ENCODE assay signal across 26 cellular contexts in genomic region chr4:25368315-25368714, GRCh38. TPM values are rescaled to one million over a fixed set of nuclear protein-coding genes. Genes with fewer than 3 reads are reported as not detected.
A peak's percentile ranks its signal among the peaks of the same experiment; 100 is the strongest.
DNase-seq lines count a peak whose midpoint lies in the region; ATAC-seq and TF ChIP-seq lines count a peak whose summit lies in the region.
"Had no signal": no experiment of that assay in that cellular context is flagged by ENCODE, and none has a peak within 500 bp of the region (broad histone marks: within the 10 kb centered on the region; RNA-seq: fewer than 3 reads in every experiment).

No MANE protein-coding gene starts in this region.

- H3K27me3 Mint-ChIP-seq in activated CD4-positive, alpha-beta memory T cell treated with anti-CD3 and anti-CD28 coated beads, Interleukin-2, amount 10 ng/mL, durations not matched to agents 7 days and 5 days = no peaks in the 10 kb centered on the region
- H3K27me3 Mint-ChIP-seq in T-helper 2 cell treated with Interferon-gamma antibody and Interleukin-4, amounts not matched to agents 5 μg/mL and 100 μg/mL, for 36 hours (ENCODE audit: low read depth) = no peaks in the 10 kb centered on the region
- H3K27me3 Mint-ChIP-seq: CD4-positive, alpha-beta T cell had no signal

- H3K4me1 ChIP-seq in cardiac muscle cell (ENCODE audit: low read depth) (peaks cover 22% of the 10 kb centered on the region), mesendoderm (ENCODE audit: control insufficient read depth, low read depth, low read length) (no peaks in the 10 kb centered on the region), esophagus muscularis mucosa (no peaks in the 10 kb centered on the region)
- H3K4me1 ChIP-seq: BLaER1 had no signal

- no peak for TF ChIP-seq POLR2A in esophagus muscularis mucosa (IDR thresholded peaks at IDR 0.05; ENCODE audit: low read depth)

- H3K27ac Mint-ChIP-seq in activated CD4-positive, alpha-beta memory T cell treated with anti-CD3 and anti-CD28 coated beads, Interleukin-2, amount 10 ng/mL, durations not matched to agents 7 days and 5 days = no peak overlapping the region
- no peak overlapping the region for H3K27ac Mint-ChIP-seq in T-helper 2 cell treated with Interferon-gamma antibody and Interleukin-4, amounts not matched to agents 5 μg/mL and 100 μg/mL, for 36 hours
- H3K27ac Mint-ChIP-seq: CD4-positive, alpha-beta T cell; GM23338 had no signal

- no peak for ATAC-seq in Right ventricle myocardium superior (ENCODE audit: poor library complexity)
- no peak for ATAC-seq in HG02678 (IDR thresholded peaks at IDR 0.05; ENCODE audit: unreplicated experiment)
- ATAC-seq: GM23338, Panc1 had no signal

- no peak overlapping the region for H2BK120ac ChIP-seq in mesendoderm (ENCODE audit: low read depth, low read length)

- no peaks in the 10 kb centered on the region for H3K9me3 Mint-ChIP-seq in activated CD4-positive, alpha-beta memory T cell treated with anti-CD3 and anti-CD28 coated beads, Interleukin-2, amount 10 ng/mL, durations not matched to agents 7 days and 5 days
- no peaks in the 10 kb centered on the region for H3K9me3 Mint-ChIP-seq in T-helper 2 cell treated with Interferon-gamma antibody and Interleukin-4, amounts not matched to agents 5 μg/mL and 100 μg/mL, for 36 hours
- H3K9me3 Mint-ChIP-seq: CD4-positive, alpha-beta T cell; GM23338 had no signal

- H3K23ac ChIP-seq in mesendoderm (ENCODE audit: low read length) = no peak overlapping the region

- no peak overlapping the region for H4K8ac ChIP-seq in mesendoderm (ENCODE audit: low read depth, low read length)

- no peak overlapping the region for H3K9ac ChIP-seq in mesendoderm (ENCODE audit: low read length)
- H3K9ac ChIP-seq: BLaER1 had no signal

- H3K9me3 ChIP-seq in cardiac muscle cell (ENCODE audit: low read depth) = no peaks in the 10 kb centered on the region
- no peaks in the 10 kb centered on the region for H3K9me3 ChIP-seq in esophagus muscularis mucosa
- H3K9me3 ChIP-seq: BLaER1, Caco-2, HAP-1 had no signal

- no peak overlapping the region for H3K4ac ChIP-seq in mesendoderm (ENCODE audit: low read depth, low read length)

- H3K18ac ChIP-seq in mesendoderm (ENCODE audit: low read length) = no peak overlapping the region

- intact Hi-C loops in Right ventricle myocardium superior (cut with DNase I) (no loop called here), esophagus muscularis mucosa (cut with DNase I) (no loop called here)

- H3K27me3 ChIP-seq in cardiac muscle cell = no peaks in the 10 kb centered on the region
- H3K27me3 ChIP-seq in mesendoderm (ENCODE audit: insufficient read depth, low read length, poor library complexity) = no peaks in the 10 kb centered on the region
- H3K27me3 ChIP-seq in esophagus muscularis mucosa = no peaks in the 10 kb centered on the region
- H3K27me3 ChIP-seq: BLaER1 had no signal

- CTCF ChIA-PET in activated CD4-positive, alpha-beta memory T cell treated with anti-CD3 and anti-CD28 coated beads, Interleukin-2, amount 10 ng/mL, durations not matched to agents 7 days and 5 days (lab: Charles Lee) = interaction anchor here (1.0 to 8.1 kb wide), 11 partner anchors 8 to 388 kb away, joined by 3 to 75 read pairs (median 6); partner anchors contain the start of genes ANAPC4 and ZCCHC4

- no peak for TF ChIP-seq EP300 in esophagus muscularis mucosa (IDR thresholded peaks at IDR 0.05)

- no peak overlapping the region for H2BK5ac ChIP-seq in mesendoderm (ENCODE audit: low read length)

- no peaks in the 10 kb centered on the region for H3K79me2 ChIP-seq in mesendoderm (ENCODE audit: control insufficient read depth, insufficient read depth, low read length)

- H3K79me1 ChIP-seq in mesendoderm (ENCODE audit: low read length) = no peaks in the 10 kb centered on the region

- no peak overlapping the region for H2BK15ac ChIP-seq in mesendoderm (replicated peaks; ENCODE audit: low read depth)

- no peak overlapping the region for H3K4me3 Mint-ChIP-seq in activated CD4-positive, alpha-beta memory T cell treated with anti-CD3 and anti-CD28 coated beads, Interleukin-2, amount 10 ng/mL, durations not matched to agents 7 days and 5 days
- no peak overlapping the region for H3K4me3 Mint-ChIP-seq in T-helper 2 cell treated with Interferon-gamma antibody and Interleukin-4, amounts not matched to agents 5 μg/mL and 100 μg/mL, for 36 hours
- H3K4me3 Mint-ChIP-seq: CD4-positive, alpha-beta T cell; GM23338 had no signal

- H3K4me3 ChIP-seq in cardiac muscle cell (no peak overlapping the region), fibroblast of villous mesenchyme (ENCODE audit: low read depth, low read length) (no peak overlapping the region), mesendoderm (ENCODE audit: low read length) (no peak overlapping the region), esophagus muscularis mucosa (no peak overlapping the region)
- H3K4me3 ChIP-seq: BLaER1, GM23338, HAP-1 had no signal

- H3K4me1 Mint-ChIP-seq in activated CD4-positive, alpha-beta memory T cell treated with anti-CD3 and anti-CD28 coated beads, Interleukin-2, amount 10 ng/mL, durations not matched to agents 7 days and 5 days = no peaks in the 10 kb centered on the region
- no peaks in the 10 kb centered on the region for H3K4me1 Mint-ChIP-seq in T-helper 2 cell treated with Interferon-gamma antibody and Interleukin-4, amounts not matched to agents 5 μg/mL and 100 μg/mL, for 36 hours (ENCODE audit: low read depth)

- peaks cover 7% of the 10 kb centered on the region for H3K36me3 Mint-ChIP-seq in activated CD4-positive, alpha-beta memory T cell treated with anti-CD3 and anti-CD28 coated beads, Interleukin-2, amount 10 ng/mL, durations not matched to agents 7 days and 5 days (ENCODE audit: low read depth)
- H3K36me3 Mint-ChIP-seq in T-helper 2 cell treated with Interferon-gamma antibody and Interleukin-4, amounts not matched to agents 5 μg/mL and 100 μg/mL, for 36 hours (ENCODE audit: low read depth) = peaks cover 10% of the 10 kb centered on the region

- H3K56ac ChIP-seq in mesendoderm (ENCODE audit: low read length) = no peak overlapping the region

- H3K36me3 ChIP-seq in cardiac muscle cell (no peaks in the 10 kb centered on the region), mesendoderm (ENCODE audit: control insufficient read depth, insufficient read depth, low read length) (no peaks in the 10 kb centered on the region), esophagus muscularis mucosa (peaks cover 0 to 31% (median 19%) of the 10 kb centered on the region in 4 donors)
- H3K36me3 ChIP-seq: HAP-1 had no signal

- H2AK5ac ChIP-seq in mesendoderm (ENCODE audit: low read length) = no peak overlapping the region

- TF ChIP-seq CTCF in cardiac muscle cell (IDR thresholded peaks at IDR 0.05; ENCODE audit: low read depth, low read length) (no peak), fibroblast of villous mesenchyme (IDR thresholded peaks at IDR 0.05; ENCODE audit: insufficient read depth, low read depth, low read length) (no peak), esophagus muscularis mucosa (IDR thresholded peaks at IDR 0.05) (no peak)

- DNase-seq in cardiac muscle cell (ENCODE audit: low read depth in 1 of 2, low spot score in 1 of 2) = peak; percentile 12 to 36
- no peak for DNase-seq in Right ventricle myocardium superior
- DNase-seq in fibroblast of villous mesenchyme (ENCODE audit: low read depth) = peak; percentile 72
- DNase-seq in mesendoderm = peak; percentile 36
- DNase-seq in esophagus muscularis mucosa (ENCODE audit: extremely low spot score) = no peak
- DNase-seq in activated CD4-positive, alpha-beta memory T cell treated with anti-CD3 and anti-CD28 coated beads, Interleukin-2, amount 10 ng/mL, durations not matched to agents 7 days and 5 days = no peak
- DNase-seq in T-helper 2 cell treated with Interferon-gamma antibody and Interleukin-4, amounts not matched to agents 5 μg/mL and 100 μg/mL, for 36 hours (ENCODE audit: low spot score) = no peak
- DNase-seq: ACHN; CD4-positive, alpha-beta T cell; DMS 273 treated with DMSO at 0.1 percent for 48 hours; DND-41; IMR-90; Karpas-422; NCI-H1105 treated with DMSO at 0.1 percent for 48 hours; NCI-H1694 treated with DMSO at 0.1 percent for 48 hours; NCI-H2081 treated with DMSO at 0.1 percent for 48 hours; NCI-H2171 treated with DMSO at 0.1 percent for 48 hours; NCI-H524 treated with DMSO at 0.1 percent for 48 hours; NCI-H82 had no signal

- POLR2A ChIA-PET in activated CD4-positive, alpha-beta memory T cell treated with anti-CD3 and anti-CD28 coated beads, Interleukin-2, amount 10 ng/mL, durations not matched to agents 7 days and 5 days (lab: Charles Lee) = interaction anchor here (0.7 to 3.9 kb wide), 4 partner anchors 9 to 134 kb away, joined by 3 to 18 read pairs (median 10); partner anchors contain the start of genes ANAPC4, PI4K2B and ZCCHC4

- H4K5ac ChIP-seq in mesendoderm (ENCODE audit: low read length) = no peak overlapping the region

- WGBS in mesendoderm (ENCODE audit: extremely low coverage, insufficient coverage, low lambda C conversion rate) = no CpG with 5 or more reads among the region's 6 CpGs
- 86% methylated on average over 6 of the region's 6 CpGs for WGBS in esophagus muscularis mucosa

- H3K27ac ChIP-seq in cardiac muscle cell (peak overlapping the region; percentile 59), mesendoderm (ENCODE audit: low read depth, low read length) (no peak overlapping the region), esophagus muscularis mucosa (replicated peaks in 1 of 4) (no peak overlapping the region)
- H3K27ac ChIP-seq: 22Rv1, BLaER1 had no signal

- H3K4me2 ChIP-seq in mesendoderm (ENCODE audit: low read length) = no peak overlapping the region
- H3K4me2 ChIP-seq: BLaER1, GM23338 had no signal

RNA-seq across cellular contexts. Expression of gene ANAPC4, which starts 8.7 kb away (rescaled TPM):
- total RNA-seq in cardiac muscle cell (20.6 and 20.8 TPM in 2 replicates), Right ventricle myocardium superior (11.5 TPM), fibroblast of villous mesenchyme (25.4 and 27.6 TPM in 2 replicates), esophagus muscularis mucosa (10 to 100 TPM; 17.2 to 25.3 (median 19.0) TPM)
- 35.5 and 39.3 TPM in 2 replicates for polyA plus RNA-seq in cardiac muscle cell
- polyA plus RNA-seq in mesendoderm (2013, experiment 1 of 2) = 26.0 TPM
- 24.2 TPM for polyA plus RNA-seq in mesendoderm (2013, experiment 2 of 2)
- total RNA-seq in activated CD4-positive, alpha-beta memory T cell treated with anti-CD3 and anti-CD28 coated beads, Interleukin-2, amount 10 ng/mL, durations not matched to agents 7 days and 5 days = 10 to 100 TPM; 41.0 to 41.2 TPM

RNA-seq across cellular contexts. Expression of gene ZCCHC4, which starts 55.7 kb away (rescaled TPM):
- total RNA-seq in cardiac muscle cell (10.6 and 11.4 TPM in 2 replicates), Right ventricle myocardium superior (9.2 TPM), fibroblast of villous mesenchyme (11.0 and 15.1 TPM in 2 replicates), esophagus muscularis mucosa (10 to 100 TPM in 2 of 4 donors, 1 to 10 TPM in 2; 8.6 to 16.2 (median 11.4) TPM)
- polyA plus RNA-seq in cardiac muscle cell = 8.9 and 11.2 TPM in 2 replicates
- polyA plus RNA-seq in mesendoderm (2013, experiment 1 of 2) = 7.1 TPM
- polyA plus RNA-seq in mesendoderm (2013, experiment 2 of 2) = 7.2 TPM
- 1 to 10 TPM; 8.4 TPM for total RNA-seq in activated CD4-positive, alpha-beta memory T cell treated with anti-CD3 and anti-CD28 coated beads, Interleukin-2, amount 10 ng/mL, durations not matched to agents 7 days and 5 days

Comparison
In these comparisons a context has a peak if more than half of its experiments do, and no peak if none do; other contexts are left out.
1. DNase-seq: peak in cardiac muscle cell (2 of 2), fibroblast of villous mesenchyme (single experiment) and mesendoderm (single experiment); none in Right ventricle myocardium superior (single experiment), esophagus muscularis mucosa (single experiment), activated CD4-positive, alpha-beta memory T cell treated with anti-CD3 and anti-CD28 coated beads, Interleukin-2, amount 10 ng/mL, durations not matched to agents 7 days and 5 days (single experiment) and T-helper 2 cell treated with Interferon-gamma antibody and Interleukin-4, amounts not matched to agents 5 μg/mL and 100 μg/mL, for 36 hours (single experiment).